In genomic region chr10:91340613-91341362, GRCh38 we compare ENCODE assay signal across 10 cellular contexts.
DNase-seq lines count a peak whose midpoint lies in the region; ATAC-seq and TF ChIP-seq lines count a peak whose summit lies in the region.
"Had no signal": no experiment of that assay in that cellular context is flagged by ENCODE, and none has a peak within 500 bp of the region (broad histone marks: within the 10 kb centered on the region; RNA-seq: fewer than 3 reads in every experiment).

No MANE protein-coding gene starts in this region.

- CTCF ChIA-PET in activated CD4-positive, alpha-beta T cell treated with anti-CD3 and anti-CD28 coated beads for 36 hours (lab: Charles Lee), result interaction anchor here (0.6 to 1.3 kb wide), 3 partner anchors 9 to 51 kb away, joined by 3 to 5 read pairs (median 4); no protein-coding TSS in a partner anchor
- CTCF ChIA-PET in activated CD4-positive, alpha-beta T cell treated with anti-CD3 and anti-CD28 coated beads, Interleukin-2, amount 10 ng/mL, durations not matched to agents 7 days and 5 days (lab: Charles Lee), result interaction anchor here (0.5 kb wide), 1 partner anchor 1198 kb away, joined by 3 read pairs; no protein-coding TSS in a partner anchor

- no peaks in the 10 kb centered on the region for H3K36me3 Mint-ChIP-seq in activated CD4-positive, alpha-beta T cell treated with anti-CD3 and anti-CD28 coated beads for 36 hours (ENCODE audit: low read depth)
- H3K36me3 Mint-ChIP-seq in activated CD4-positive, alpha-beta T cell treated with anti-CD3 and anti-CD28 coated beads, Interleukin-2, amount 10 ng/mL, durations not matched to agents 7 days and 5 days (ENCODE audit: low read depth), result no peaks in the 10 kb centered on the region

- POLR2A ChIA-PET in activated CD4-positive, alpha-beta T cell treated with anti-CD3 and anti-CD28 coated beads for 36 hours (lab: Charles Lee), result no interaction called here
- POLR2A ChIA-PET in activated CD4-positive, alpha-beta T cell treated with anti-CD3 and anti-CD28 coated beads, Interleukin-2, amount 10 ng/mL, durations not matched to agents 7 days and 5 days (lab: Charles Lee), result no interaction called here

- DNase-seq in activated CD4-positive, alpha-beta T cell treated with anti-CD3 and anti-CD28 coated beads for 36 hours, result peak; percentile 21
- no peak for DNase-seq in activated CD4-positive, alpha-beta T cell treated with anti-CD3 and anti-CD28 coated beads, Interleukin-2, amount 10 ng/mL, durations not matched to agents 7 days and 5 days
- peak; percentile 34 for DNase-seq in SK-N-DZ (ENCODE audit: low spot score)
- DNase-seq in left ventricle myocardium inferior, result no peak
- peak; percentile 44 to 69 for DNase-seq in tibial artery
- no peak for DNase-seq in AML-193 (lab: John Stamatoyannopoulos, UW)
- DNase-seq in SKM-1 (lab: John Stamatoyannopoulos, UW; ENCODE audit: unreplicated experiment), result no peak

- no peaks in the 10 kb centered on the region for H3K9me3 Mint-ChIP-seq in activated CD4-positive, alpha-beta T cell treated with anti-CD3 and anti-CD28 coated beads for 36 hours (ENCODE audit: low read depth)
- no peaks in the 10 kb centered on the region for H3K9me3 Mint-ChIP-seq in activated CD4-positive, alpha-beta T cell treated with anti-CD3 and anti-CD28 coated beads, Interleukin-2, amount 10 ng/mL, durations not matched to agents 7 days and 5 days
- H3K9me3 Mint-ChIP-seq: dendritic cell treated with granulocyte-macrophage colony-stimulating factor and Interleukin-4, amounts not matched to agents 40 ng/mL and 50 ng/mL, for 4 days had no signal

- H3K27me3 ChIP-seq in left ventricle myocardium inferior (ENCODE audit: low read depth) (no peaks in the 10 kb centered on the region), tibial artery (no peaks in the 10 kb centered on the region)
- H3K27me3 ChIP-seq: BLaER1 had no signal

- H3K9me3 ChIP-seq in left ventricle myocardium inferior (replicated peaks) (no peaks in the 10 kb centered on the region), tibial artery (no peaks in the 10 kb centered on the region)
- H3K9me3 ChIP-seq: BLaER1 had no signal

- no peak overlapping the region for H3K4me3 Mint-ChIP-seq in activated CD4-positive, alpha-beta T cell treated with anti-CD3 and anti-CD28 coated beads for 36 hours
- H3K4me3 Mint-ChIP-seq in activated CD4-positive, alpha-beta T cell treated with anti-CD3 and anti-CD28 coated beads, Interleukin-2, amount 10 ng/mL, durations not matched to agents 7 days and 5 days, result no peak overlapping the region
- H3K4me3 Mint-ChIP-seq: dendritic cell treated with granulocyte-macrophage colony-stimulating factor and Interleukin-4, amounts not matched to agents 40 ng/mL and 50 ng/mL, for 4 days had no signal

- peaks cover 3% of the 10 kb centered on the region for H3K4me1 Mint-ChIP-seq in activated CD4-positive, alpha-beta T cell treated with anti-CD3 and anti-CD28 coated beads for 36 hours
- H3K4me1 Mint-ChIP-seq in activated CD4-positive, alpha-beta T cell treated with anti-CD3 and anti-CD28 coated beads, Interleukin-2, amount 10 ng/mL, durations not matched to agents 7 days and 5 days, result no peaks in the 10 kb centered on the region

- no peak overlapping the region for H3K27ac Mint-ChIP-seq in activated CD4-positive, alpha-beta T cell treated with anti-CD3 and anti-CD28 coated beads for 36 hours
- H3K27ac Mint-ChIP-seq in activated CD4-positive, alpha-beta T cell treated with anti-CD3 and anti-CD28 coated beads, Interleukin-2, amount 10 ng/mL, durations not matched to agents 7 days and 5 days, result no peak overlapping the region
- H3K27ac Mint-ChIP-seq: dendritic cell treated with granulocyte-macrophage colony-stimulating factor and Interleukin-4, amounts not matched to agents 40 ng/mL and 50 ng/mL, for 4 days had no signal

- no peaks in the 10 kb centered on the region for H3K36me3 ChIP-seq in left ventricle myocardium inferior
- no peaks in the 10 kb centered on the region for H3K36me3 ChIP-seq in tibial artery
- H3K36me3 ChIP-seq: BLaER1 had no signal

- no peaks in the 10 kb centered on the region for H3K27me3 Mint-ChIP-seq in activated CD4-positive, alpha-beta T cell treated with anti-CD3 and anti-CD28 coated beads for 36 hours
- H3K27me3 Mint-ChIP-seq in activated CD4-positive, alpha-beta T cell treated with anti-CD3 and anti-CD28 coated beads, Interleukin-2, amount 10 ng/mL, durations not matched to agents 7 days and 5 days, result no peaks in the 10 kb centered on the region
- H3K27me3 Mint-ChIP-seq: dendritic cell treated with granulocyte-macrophage colony-stimulating factor and Interleukin-4, amounts not matched to agents 40 ng/mL and 50 ng/mL, for 4 days had no signal

- ATAC-seq in activated CD4-positive, alpha-beta T cell treated with anti-CD3 and anti-CD28 coated beads for 36 hours, result peak; percentile 36
- ATAC-seq in HG03571 (IDR thresholded peaks at IDR 0.05; ENCODE audit: unreplicated experiment), result no peak

- H3K4me1 ChIP-seq in left ventricle myocardium inferior (peaks cover 16% of the 10 kb centered on the region), tibial artery (no peaks in the 10 kb centered on the region)

- intact Hi-C loops in activated CD4-positive, alpha-beta T cell treated with anti-CD3 and anti-CD28 coated beads for 36 hours (cut with DNase I, micrococcal nuclease), result no loop called here
- intact Hi-C loops in left ventricle myocardium inferior (cut with micrococcal nuclease), result no loop called here
- intact Hi-C loops in tibial artery (cut with DNase I; ENCODE audit: low total_unique reads), result no loop called here

- TF ChIP-seq CTCF in left ventricle myocardium inferior (IDR thresholded peaks at IDR 0.05; ENCODE audit: borderline replicate concordance) (no peak), tibial artery (IDR thresholded peaks at IDR 0.05) (no peak)

- H3K27ac ChIP-seq in left ventricle myocardium inferior (replicated peaks) (peak overlapping the region; percentile 55), tibial artery (peak overlapping the region in 1 of 2 donors; percentile 30)
- H3K27ac ChIP-seq: BLaER1 had no signal

- H3K4me3 ChIP-seq in left ventricle myocardium inferior (no peak overlapping the region), tibial artery (no peak overlapping the region)
- H3K4me3 ChIP-seq: BLaER1 had no signal

Comparison
In these comparisons a context has a peak if more than half of its experiments do, and no peak if none do; other contexts are left out.
1. DNase-seq: peak in activated CD4-positive, alpha-beta T cell treated with anti-CD3 and anti-CD28 coated beads for 36 hours (single experiment), SK-N-DZ (single experiment) and tibial artery (2 of 2); none in activated CD4-positive, alpha-beta T cell treated with anti-CD3 and anti-CD28 coated beads, Interleukin-2, amount 10 ng/mL, durations not matched to agents 7 days and 5 days (single experiment), left ventricle myocardium inferior (single experiment), AML-193 (0 of 2) and SKM-1 (single experiment).